In genomic region chr5:68246802-68247201, GRCh38 we compare ENCODE assay signal across 14 cellular contexts. TPM values are rescaled to one million over a fixed set of nuclear protein-coding genes. Genes with fewer than 3 reads are reported as not detected.
DNase-seq lines count a peak whose midpoint lies in the region; ATAC-seq and TF ChIP-seq lines count a peak whose summit lies in the region.
"Had no signal": no experiment of that assay in that cellular context is flagged by ENCODE, and none has a peak within 500 bp of the region (broad histone marks: within the 10 kb centered on the region; RNA-seq: fewer than 3 reads in every experiment).

No MANE protein-coding gene starts in this region.

- H3K27me3 ChIP-seq in left ventricle myocardium inferior (ENCODE audit: low read depth), result no peaks in the 10 kb centered on the region
- H3K27me3 ChIP-seq in heart left ventricle, result no peaks in the 10 kb centered on the region
- no peaks in the 10 kb centered on the region for H3K27me3 ChIP-seq in hepatocyte
- H3K27me3 ChIP-seq in aorta (ENCODE audit: control insufficient read depth in 1 of 2, insufficient read depth in 2 of 2, low read length in 1 of 2), result no peaks in the 10 kb centered on the region
- H3K27me3 ChIP-seq in lower lobe of right lung (ENCODE audit: low read depth), result no peaks in the 10 kb centered on the region

- H3K4me1 ChIP-seq in left ventricle myocardium inferior (peaks cover 100% of the 10 kb centered on the region), heart left ventricle (peaks cover 10 to 98% (median 78%) of the 10 kb centered on the region in 12 donors), hepatocyte (ENCODE audit: insufficient read depth) (peaks cover 29% of the 10 kb centered on the region), aorta (ENCODE audit: control insufficient read depth in 1 of 2, insufficient read depth in 2 of 2, low read length in 2 of 2) (peaks cover 7 to 15% of the 10 kb centered on the region in 2 donors), lower lobe of right lung (peaks cover 71% of the 10 kb centered on the region)

- no peaks in the 10 kb centered on the region for H3K9me3 ChIP-seq in left ventricle myocardium inferior (replicated peaks)
- H3K9me3 ChIP-seq in heart left ventricle, result no peaks in the 10 kb centered on the region
- H3K9me3 ChIP-seq in hepatocyte (ENCODE audit: low read depth), result no peaks in the 10 kb centered on the region
- H3K9me3 ChIP-seq in aorta (ENCODE audit: control insufficient read depth, low read length), result no peaks in the 10 kb centered on the region
- no peaks in the 10 kb centered on the region for H3K9me3 ChIP-seq in lower lobe of right lung
- H3K9me3 ChIP-seq: prostate gland had no signal

- H3K27ac ChIP-seq in left ventricle myocardium inferior (replicated peaks) (peak overlapping the region; percentile 25), heart left ventricle (peak overlapping the region in 2 of 12 donors; percentile 45 to 85), hepatocyte (no peak overlapping the region), aorta (ENCODE audit: low read depth in 1 of 2, low read length in 2 of 2) (no peak overlapping the region), lower lobe of right lung (no peak overlapping the region)
- H3K27ac ChIP-seq: prostate gland, WERI-Rb-1 had no signal

- no peak for ATAC-seq in heart left ventricle
- ATAC-seq in aorta (ENCODE audit: low FRiP score), result no peak
- no peak for ATAC-seq in lower lobe of right lung
- ATAC-seq: stimulated activated naive B cell treated with anti-CD40 and anti-IgM and Interleukin-4, amounts not matched to agents 10 μg/mL and 1 μg/mL and 100 μg/mL, for 72 hours had no signal

- 53 to 66% (median 62%) methylated on average over 3 of the region's 3 CpGs for WGBS in heart left ventricle, 4 donors
- 86% methylated on average over 3 of the region's 3 CpGs for WGBS in hepatocyte (ENCODE audit: low lambda C conversion rate, missing lambda C conversion rate)
- 90 to 94% methylated on average over 3 of the region's 3 CpGs for WGBS in aorta, 2 donors

- H3K4me2 ChIP-seq in hepatocyte, result no peak overlapping the region

- no peak for TF ChIP-seq POLR2A in heart left ventricle (IDR thresholded peaks at IDR 0.05)

- DNase-seq in left ventricle myocardium inferior, result no peak
- DNase-seq in heart left ventricle, result no peak
- DNase-seq in NCI-H748 (lab: John Stamatoyannopoulos, UW; ENCODE audit: unreplicated experiment), result peak; percentile 56
- DNase-seq in hepatocyte (ENCODE audit: low spot score), result no peak
- no peak for DNase-seq in T-helper 1 cell
- no peak for DNase-seq in HT-29 (ENCODE audit: low spot score)
- no peak for DNase-seq in aorta
- no peak for DNase-seq in lower lobe of right lung
- DNase-seq: activated T-cell treated with anti-CD3 and anti-CD28 coated beads, Interleukin-2, amount 50 U/mL, for 48 hours; KBM-7; stimulated activated CD4-positive, alpha-beta T cell treated with anti-CD3 and anti-CD28 coated beads, Interleukin-2, amount 100 ng/mL, for 48 hours; stimulated activated naive B cell treated with anti-CD40 and anti-IgM and Interleukin-4, amounts not matched to agents 10 μg/mL and 1 μg/mL and 100 μg/mL, for 72 hours; WERI-Rb-1 had no signal

- peaks cover 100% of the 10 kb centered on the region for H3K79me2 ChIP-seq in hepatocyte

- intact Hi-C loops in left ventricle myocardium inferior (cut with micrococcal nuclease), result no loop called here
- intact Hi-C loops in heart left ventricle (cut with DNase I), result no loop called here
- intact Hi-C loops in aorta (cut with DNase I), result no loop called here
- intact Hi-C loops in lower lobe of right lung (cut with DNase I), result no loop called here

- no peak overlapping the region for H2AFZ ChIP-seq in hepatocyte

- no peaks in the 10 kb centered on the region for H3K9me2 ChIP-seq in hepatocyte (replicated peaks; ENCODE audit: insufficient read depth)

- TF ChIP-seq CTCF in left ventricle myocardium inferior (IDR thresholded peaks at IDR 0.05; ENCODE audit: borderline replicate concordance), result no peak
- TF ChIP-seq CTCF in heart left ventricle (IDR thresholded peaks at IDR 0.05), result peak in 5 of 12 donors; percentile 12 to 32 (median 17)
- TF ChIP-seq CTCF in hepatocyte (IDR thresholded peaks at IDR 0.05; ENCODE audit: poor library complexity), result peak; percentile 17
- TF ChIP-seq CTCF in lower lobe of right lung (IDR thresholded peaks at IDR 0.05), result no peak

- peaks cover 64% of the 10 kb centered on the region for H4K20me1 ChIP-seq in hepatocyte (ENCODE audit: insufficient read depth, poor library complexity, severe bottlenecking)

- H3K36me3 ChIP-seq in left ventricle myocardium inferior, result no peaks in the 10 kb centered on the region
- H3K36me3 ChIP-seq in heart left ventricle, result peaks cover 0 to 6% (median 0%) of the 10 kb centered on the region in 9 donors
- no peaks in the 10 kb centered on the region for H3K36me3 ChIP-seq in hepatocyte (replicated peaks; ENCODE audit: insufficient read depth, low read depth)
- H3K36me3 ChIP-seq in aorta (ENCODE audit: control insufficient read depth in 1 of 2, insufficient read depth in 2 of 2, low read length in 1 of 2), result no peaks in the 10 kb centered on the region
- no peaks in the 10 kb centered on the region for H3K36me3 ChIP-seq in lower lobe of right lung
- H3K36me3 ChIP-seq: prostate gland, WERI-Rb-1 had no signal

- H3K4me3 ChIP-seq in left ventricle myocardium inferior, result no peak overlapping the region
- no peak overlapping the region for H3K4me3 ChIP-seq in heart left ventricle
- no peak overlapping the region for H3K4me3 ChIP-seq in hepatocyte
- no peak overlapping the region for H3K4me3 ChIP-seq in aorta (ENCODE audit: low read length in 2 of 2)
- no peak overlapping the region for H3K4me3 ChIP-seq in lower lobe of right lung
- H3K4me3 ChIP-seq: prostate gland had no signal

RNA-seq across cellular contexts. Expression of gene PIK3R1, which starts 31.2 kb away (rescaled TPM):
- total RNA-seq in left ventricle myocardium inferior (132 TPM), heart left ventricle (100 to 1,000 TPM in 6 of 9 donors, 10 to 100 TPM in 3; 80.3 to 221 (median 147) TPM), hepatocyte (86.3 and 109 TPM in 2 replicates), aorta (100 to 1,000 TPM in 1 of 2 donors, 10 to 100 TPM in 1; 63.4 to 132 TPM), lower lobe of right lung (122 TPM)
- polyA plus RNA-seq in heart left ventricle (10 to 100 TPM; 16.3 to 65.2 TPM), hepatocyte (36.4 and 38.9 TPM in 2 replicates), aorta (10 to 100 TPM; 12.3 to 23.2 TPM)
- total RNA-seq in HT-29 (2014; rRNA removed; shearing (Covaris generic)), result 31.3 and 33.4 TPM in 2 replicates
